1 cellular context compared by ENCODE assay signal in the genomic region with DNA sequence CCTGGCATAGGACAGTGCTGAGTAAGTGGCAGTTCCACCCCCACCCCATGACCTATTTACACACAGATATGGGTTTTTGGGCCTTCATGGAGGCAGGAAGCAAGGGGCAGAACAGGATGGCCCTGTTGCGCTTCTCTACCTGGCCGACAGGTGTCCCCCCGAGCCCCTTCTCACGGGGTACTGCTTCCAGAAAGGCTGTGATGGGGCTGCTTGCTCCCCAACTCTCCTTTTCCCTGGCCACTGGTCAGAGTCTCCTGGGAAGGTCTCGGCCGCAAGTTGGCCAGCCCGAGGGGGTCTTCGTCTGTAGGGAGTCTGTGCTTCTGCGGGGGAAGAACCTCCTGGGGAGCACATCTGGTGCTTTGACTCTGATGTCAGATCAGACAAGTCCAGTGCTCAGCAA.
TF ChIP-seq lines count a peak whose summit lies in the region.

No MANE protein-coding gene starts in this region.

TF ChIP-seq in Ishikawa, 13 proteins besides CTCF, POLR2A, EP300 and RAD21 (continued from another document):
- TF ChIP-seq CREB1 (IDR thresholded peaks at IDR 0.05; ENCODE audit: low read depth), result no peak
